In genomic region chr3:120080836-120081235, GRCh38 we compare ENCODE assay signal across 12 cellular contexts. TPM values are rescaled to one million over a fixed set of nuclear protein-coding genes. Genes with fewer than 3 reads are reported as not detected.
DNase-seq lines count a peak whose midpoint lies in the region; ATAC-seq and TF ChIP-seq lines count a peak whose summit lies in the region.
"Had no signal": no experiment of that assay in that cellular context is flagged by ENCODE, and none has a peak within 500 bp of the region (broad histone marks: within the 10 kb centered on the region; RNA-seq: fewer than 3 reads in every experiment).

No MANE protein-coding gene starts in this region.

- H3K36me3 Mint-ChIP-seq in activated naive CD8-positive, alpha-beta T cell = peaks cover 7% of the 10 kb centered on the region
- peaks cover 39% of the 10 kb centered on the region for H3K36me3 Mint-ChIP-seq in activated naive CD8-positive, alpha-beta T cell treated with anti-CD3 and anti-CD28 coated beads for 36 hours
- H3K36me3 Mint-ChIP-seq in WTC11 = peaks cover 7% of the 10 kb centered on the region; the same call in 1 of the 2 replicates
- H3K36me3 Mint-ChIP-seq: IgD-negative memory B cell had no signal

- H3K4me3 Mint-ChIP-seq in activated naive CD8-positive, alpha-beta T cell = no peak overlapping the region
- H3K4me3 Mint-ChIP-seq in activated naive CD8-positive, alpha-beta T cell treated with anti-CD3 and anti-CD28 coated beads for 36 hours = no peak overlapping the region
- no peak overlapping the region for H3K4me3 Mint-ChIP-seq in WTC11
- H3K4me3 Mint-ChIP-seq: H9, IgD-negative memory B cell had no signal

- no peaks in the 10 kb centered on the region for H3K9me3 Mint-ChIP-seq in activated naive CD8-positive, alpha-beta T cell (ENCODE audit: low read depth)
- peaks cover 5% of the 10 kb centered on the region for H3K9me3 Mint-ChIP-seq in activated naive CD8-positive, alpha-beta T cell treated with anti-CD3 and anti-CD28 coated beads for 36 hours
- no peaks in the 10 kb centered on the region for H3K9me3 Mint-ChIP-seq in WTC11
- H3K9me3 Mint-ChIP-seq: H9 had no signal

- H3K27ac Mint-ChIP-seq in activated naive CD8-positive, alpha-beta T cell = peak overlapping the region; percentile 5
- no peak overlapping the region for H3K27ac Mint-ChIP-seq in activated naive CD8-positive, alpha-beta T cell treated with anti-CD3 and anti-CD28 coated beads for 36 hours
- H3K27ac Mint-ChIP-seq in WTC11 = peak overlapping the region; percentile 28; the same call in 1 of the 2 replicates
- H3K27ac Mint-ChIP-seq: IgD-negative memory B cell had no signal

- ATAC-seq in WTC11 = no peak
- no peak for ATAC-seq in GM18907 (IDR thresholded peaks at IDR 0.05; ENCODE audit: unreplicated experiment)
- ATAC-seq in GM18909 (IDR thresholded peaks at IDR 0.05; ENCODE audit: poor library complexity, unreplicated experiment) = no peak
- ATAC-seq: HepG2 had no signal

- no peaks in the 10 kb centered on the region for H3K27me3 Mint-ChIP-seq in activated naive CD8-positive, alpha-beta T cell
- no peaks in the 10 kb centered on the region for H3K27me3 Mint-ChIP-seq in activated naive CD8-positive, alpha-beta T cell treated with anti-CD3 and anti-CD28 coated beads for 36 hours
- no peaks in the 10 kb centered on the region for H3K27me3 Mint-ChIP-seq in WTC11 (ENCODE audit: low read depth)
- H3K27me3 Mint-ChIP-seq: IgD-negative memory B cell had no signal

- CTCF ChIA-PET in WTC11 (lab: Charles Lee) = no interaction called here

- H3K4me1 Mint-ChIP-seq in activated naive CD8-positive, alpha-beta T cell (ENCODE audit: low read depth) = peaks cover 69% of the 10 kb centered on the region
- peaks cover 51% of the 10 kb centered on the region for H3K4me1 Mint-ChIP-seq in activated naive CD8-positive, alpha-beta T cell treated with anti-CD3 and anti-CD28 coated beads for 36 hours
- peaks cover 15% of the 10 kb centered on the region for H3K4me1 Mint-ChIP-seq in WTC11

- TF ChIP-seq CTCF in WTC11 (IDR thresholded peaks at IDR 0.05) = no peak

- POLR2A ChIA-PET in WTC11 (lab: Charles Lee) = interaction anchor here (0.7 kb wide), 1 partner anchor 243 kb away, joined by 3 read pairs; no protein-coding TSS in a partner anchor

- peak; percentile 16 for DNase-seq in NCI-H2107 treated with DMSO at 0.1 percent for 48 hours (lab: John Stamatoyannopoulos, UW; ENCODE audit: unreplicated experiment)
- DNase-seq in NCI-H2107 (lab: John Stamatoyannopoulos, UW) = no peak
- no peak for DNase-seq in activated naive CD8-positive, alpha-beta T cell treated with anti-CD3 and anti-CD28 coated beads for 36 hours
- DNase-seq in WTC11 (ENCODE audit: low spot score) = no peak
- DNase-seq: 8988T, Caco-2, H9 had no signal

TF ChIP-seq in WTC11, 78 proteins besides CTCF, POLR2A, EP300 and RAD21 (continues in another document):
- TF ChIP-seq MYBL2 (CRISPR knock-in tag; IDR thresholded peaks at IDR 0.05) (no peak), NR3C1 (CRISPR knock-in tag; conservative IDR thresholded peaks at IDR 0.05; ENCODE audit: low read depth) (no peak), ETV6 (CRISPR knock-in tag; IDR thresholded peaks at IDR 0.05) (no peak), MXD4 (CRISPR knock-in tag; IDR thresholded peaks at IDR 0.05; ENCODE audit: borderline replicate concordance) (no peak), PRDM15 (CRISPR knock-in tag; IDR thresholded peaks at IDR 0.05) (no peak), GABPB1 (CRISPR knock-in tag; IDR thresholded peaks at IDR 0.05) (no peak), GRHL2 (CRISPR knock-in tag; IDR thresholded peaks at IDR 0.05; ENCODE audit: insufficient replicate concordance, severe bottlenecking) (no peak), USF1 (CRISPR knock-in tag; IDR thresholded peaks at IDR 0.05) (no peak), ATF3 (CRISPR knock-in tag; conservative IDR thresholded peaks at IDR 0.05) (no peak), IRF1 (CRISPR knock-in tag; IDR thresholded peaks at IDR 0.05) (no peak), FOXJ3 (CRISPR knock-in tag; IDR thresholded peaks at IDR 0.05; ENCODE audit: borderline replicate concordance) (no peak), ZBTB43 (CRISPR knock-in tag; IDR thresholded peaks at IDR 0.05) (no peak), CREB1 (CRISPR knock-in tag; IDR thresholded peaks at IDR 0.05) (no peak), NR2C2 (CRISPR knock-in tag; IDR thresholded peaks at IDR 0.05) (no peak), GTF2I (CRISPR knock-in tag; conservative IDR thresholded peaks at IDR 0.05) (no peak), ZNF425 (CRISPR knock-in tag; conservative IDR thresholded peaks at IDR 0.05) (no peak), TEAD4 (CRISPR knock-in tag; IDR thresholded peaks at IDR 0.05) (no peak), CREM (CRISPR knock-in tag; IDR thresholded peaks at IDR 0.05) (no peak), ELF4 (CRISPR knock-in tag; IDR thresholded peaks at IDR 0.05; ENCODE audit: low read depth) (no peak)

RNA-seq across cellular contexts. Expression of gene GSK3B, which starts 13.4 kb away (rescaled TPM):
- 10 to 100 TPM; 33.0 to 34.2 TPM for total RNA-seq in activated naive CD8-positive, alpha-beta T cell treated with anti-CD3 and anti-CD28 coated beads for 36 hours
- total RNA-seq in WTC11 (2021) = 45.9 to 48.9 TPM (median 46.8 TPM) in 3 replicates
